1 cellular context compared by ENCODE assay signal in genomic region chr17:75511610-75512575, GRCh38.
TF ChIP-seq lines count a peak whose summit lies in the region.

No MANE protein-coding gene starts in this region.

TF ChIP-seq in HepG2, 621 proteins besides CTCF, POLR2A, EP300 and RAD21 (continued from another document and continues in another):
- TF ChIP-seq ZNF276 (CRISPR knock-in tag; IDR thresholded peaks at IDR 0.05; ENCODE audit: low read depth) (no peak; the same call in 1 of the 2 replicates), ZNF746 (CRISPR knock-in tag; IDR thresholded peaks at IDR 0.05) (peak; percentile 85), KDM1A (CRISPR knock-in tag; IDR thresholded peaks at IDR 0.05) (no peak; the same call in 1 of the 2 replicates), ZKSCAN1 (IDR thresholded peaks at IDR 0.05; ENCODE audit: low read length) (no peak), ZNF496 (CRISPR knock-in tag; IDR thresholded peaks at IDR 0.05; ENCODE audit: insufficient replicate concordance) (no peak), SNAPC2 (CRISPR knock-in tag; IDR thresholded peaks at IDR 0.05) (peak; percentile 90; the same call in 1 of the 2 replicates), ZNF562 (CRISPR knock-in tag; IDR thresholded peaks at IDR 0.05; ENCODE audit: borderline replicate concordance) (no peak), ZNF616 (CRISPR knock-in tag; IDR thresholded peaks at IDR 0.05; ENCODE audit: low read depth) (no peak), PCBP2 (optimal IDR thresholded peaks at IDR 0.05; ENCODE audit: low read depth, low read length, poor library complexity, severe bottlenecking) (no peak), ZHX2 (IDR thresholded peaks at IDR 0.05; ENCODE audit: low read depth) (no peak), ZHX2 (CRISPR knock-in tag; IDR thresholded peaks at IDR 0.05; ENCODE audit: borderline replicate concordance) (no peak), ZSCAN5A (CRISPR knock-in tag; IDR thresholded peaks at IDR 0.05; ENCODE audit: borderline replicate concordance) (no peak), ZSCAN12 (CRISPR knock-in tag; IDR thresholded peaks at IDR 0.05) (no peak), SRF (IDR thresholded peaks at IDR 0.05; ENCODE audit: low read depth, low read length) (0 out of 2 replicates have a peak, but pooled peaks have one; percentile 26), ZNF224 (CRISPR knock-in tag; IDR thresholded peaks at IDR 0.05) (peak; percentile 37; the same call in 1 of the 2 replicates), NFE2 (CRISPR knock-in tag; IDR thresholded peaks at IDR 0.05) (no peak), YY1 (IDR thresholded peaks at IDR 0.05; ENCODE audit: insufficient read depth, insufficient replicate concordance, low read depth, low read length) (peak; percentile 54), GABPA (IDR thresholded peaks at IDR 0.05; ENCODE audit: low read depth, low read length) (no peak), GABPA (CRISPR knock-in tag; IDR thresholded peaks at IDR 0.05; ENCODE audit: low read depth) (peak; percentile 55; the same call in 1 of the 2 replicates), ZNF577 (CRISPR knock-in tag; IDR thresholded peaks at IDR 0.05; ENCODE audit: borderline replicate concordance, low read depth) (no peak), SALL2 (CRISPR knock-in tag; IDR thresholded peaks at IDR 0.05) (peak; percentile 94), ELF4 (CRISPR knock-in tag; IDR thresholded peaks at IDR 0.05; ENCODE audit: borderline replicate concordance) (no peak), ZKSCAN8 (CRISPR knock-in tag; IDR thresholded peaks at IDR 0.05; ENCODE audit: borderline replicate concordance) (peak; percentile 76; the same call in 1 of the 2 replicates), ZNF138 (CRISPR knock-in tag; IDR thresholded peaks at IDR 0.05; ENCODE audit: low read depth) (0 out of 2 replicates have a peak, but pooled peaks have one; percentile 18), FOXJ3 (CRISPR knock-in tag; IDR thresholded peaks at IDR 0.05; ENCODE audit: borderline replicate concordance) (peak; percentile 53; the same call in 1 of the 2 replicates), ATRX (CRISPR knock-in tag; IDR thresholded peaks at IDR 0.05; ENCODE audit: borderline replicate concordance) (no peak), ZBTB46 (CRISPR knock-in tag; IDR thresholded peaks at IDR 0.05; ENCODE audit: borderline replicate concordance) (no peak), CBX2 (IDR thresholded peaks at IDR 0.05; ENCODE audit: low read depth, low read length) (no peak), CBX2 (CRISPR knock-in tag; IDR thresholded peaks at IDR 0.05; ENCODE audit: low read depth) (no peak), REST (IDR thresholded peaks at IDR 0.05; ENCODE audit: borderline replicate concordance in 1 of 2, low read depth in 1 of 2, low read length in 2 of 2) (peak in 1 of 2 experiments; percentile 70; a peak in 1 of 4 replicates), ZNF468 (CRISPR knock-in tag; IDR thresholded peaks at IDR 0.05) (no peak), HMG20B (CRISPR knock-in tag; conservative IDR thresholded peaks at IDR 0.05) (peak; percentile 72; the same call in 1 of the 2 replicates), NR2F1 (CRISPR knock-in tag; IDR thresholded peaks at IDR 0.05) (peak in 1 of 2 experiments; percentile 69; a peak in 2 of 4 replicates), HOXD1 (CRISPR knock-in tag; IDR thresholded peaks at IDR 0.05) (peak; percentile 63), KAT7 (CRISPR knock-in tag; IDR thresholded peaks at IDR 0.05; ENCODE audit: borderline replicate concordance) (peak; percentile 57; the same call in 1 of the 2 replicates), ZNF335 (CRISPR knock-in tag; IDR thresholded peaks at IDR 0.05) (peak; percentile 93), ZFYVE20 (CRISPR knock-in tag; IDR thresholded peaks at IDR 0.05; ENCODE audit: borderline replicate concordance, low read depth) (no peak), GATAD1 (CRISPR knock-in tag; IDR thresholded peaks at IDR 0.05) (peak; percentile 70), ZNF788 (CRISPR knock-in tag; IDR thresholded peaks at IDR 0.05; ENCODE audit: borderline replicate concordance) (peak; percentile 96; the same call in 1 of the 2 replicates), ZNF333 (CRISPR knock-in tag; IDR thresholded peaks at IDR 0.05; ENCODE audit: borderline replicate concordance) (peak; percentile 69; the same call in 1 of the 2 replicates), NFIC (IDR thresholded peaks at IDR 0.05; ENCODE audit: low read length) (peak; percentile 99; the same call in 1 of the 2 replicates), UBTF (CRISPR knock-in tag; IDR thresholded peaks at IDR 0.05) (peak; percentile 63; the same call in 1 of the 2 replicates), GRHL1 (CRISPR knock-in tag; conservative IDR thresholded peaks at IDR 0.05) (no peak)
